ENCODE assay signal across 1 cellular context in genomic region chr2:180191352-180192124, GRCh38.
TF ChIP-seq lines count a peak whose summit lies in the region.

No MANE protein-coding gene starts in this region.

TF ChIP-seq in GM23338, 12 proteins besides CTCF, POLR2A, EP300 and RAD21 (continued from another document):
- TF ChIP-seq ZNF462 (CRISPR knock-in tag; IDR thresholded peaks at IDR 0.05), result no peak
- no peak for TF ChIP-seq ZNF331 (CRISPR knock-in tag; IDR thresholded peaks at IDR 0.05; ENCODE audit: low read depth)
- TF ChIP-seq CREB1 (CRISPR knock-in tag; IDR thresholded peaks at IDR 0.05; ENCODE audit: low read depth), result no peak
- TF ChIP-seq STAT1 (IDR thresholded peaks at IDR 0.05; ENCODE audit: unreplicated experiment), result no peak
- no peak for TF ChIP-seq NANOG (IDR thresholded peaks at IDR 0.05; ENCODE audit: borderline replicate concordance)
- no peak for TF ChIP-seq ETS1 (IDR thresholded peaks at IDR 0.05)
- no peak for TF ChIP-seq EZH2 (IDR thresholded peaks at IDR 0.05; ENCODE audit: low read depth, unreplicated experiment)
